Comparison of ENCODE assay signal across 1 cellular context in genomic region chr17:40071720-40072480, GRCh38.
TF ChIP-seq lines count a peak whose summit lies in the region.

No MANE protein-coding gene starts in this region.

TF ChIP-seq in HEK293, 187 proteins besides CTCF, POLR2A, EP300 and RAD21 (continued from another document and continues in another):
- TF ChIP-seq, protein P1, sequence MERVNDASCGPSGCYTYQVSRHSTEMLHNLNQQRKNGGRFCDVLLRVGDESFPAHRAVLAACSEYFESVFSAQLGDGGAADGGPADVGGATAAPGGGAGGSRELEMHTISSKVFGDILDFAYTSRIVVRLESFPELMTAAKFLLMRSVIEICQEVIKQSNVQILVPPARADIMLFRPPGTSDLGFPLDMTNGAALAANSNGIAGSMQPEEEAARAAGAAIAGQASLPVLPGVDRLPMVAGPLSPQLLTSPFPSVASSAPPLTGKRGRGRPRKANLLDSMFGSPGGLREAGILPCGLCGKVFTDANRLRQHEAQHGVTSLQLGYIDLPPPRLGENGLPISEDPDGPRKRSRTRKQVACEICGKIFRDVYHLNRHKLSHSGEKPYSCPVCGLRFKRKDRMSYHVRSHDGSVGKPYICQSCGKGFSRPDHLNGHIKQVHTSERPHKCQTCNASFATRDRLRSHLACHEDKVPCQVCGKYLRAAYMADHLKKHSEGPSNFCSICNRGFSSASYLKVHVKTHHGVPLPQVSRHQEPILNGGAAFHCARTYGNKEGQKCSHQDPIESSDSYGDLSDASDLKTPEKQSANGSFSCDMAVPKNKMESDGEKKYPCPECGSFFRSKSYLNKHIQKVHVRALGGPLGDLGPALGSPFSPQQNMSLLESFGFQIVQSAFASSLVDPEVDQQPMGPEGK (tag by site-specific recombination; IDR thresholded peaks at IDR 0.05): peak; percentile 81
- TF ChIP-seq SCRT1 (tag by site-specific recombination; IDR thresholded peaks at IDR 0.05; ENCODE audit: borderline replicate concordance) (no peak), BCL11A (tag by site-specific recombination; IDR thresholded peaks at IDR 0.05; ENCODE audit: low read depth) (peak; percentile 30; the same call in 1 of the 2 replicates), SCRT2 (tag by site-specific recombination; IDR thresholded peaks at IDR 0.05) (peak; percentile 70), ZNF473 (tag by site-specific recombination; IDR thresholded peaks at IDR 0.05) (no peak), ZFP37 (tag by site-specific recombination; IDR thresholded peaks at IDR 0.05) (no peak), ZNF16 (tag by site-specific recombination; IDR thresholded peaks at IDR 0.05; ENCODE audit: low read depth) (no peak), ZNF549 (tag by site-specific recombination; IDR thresholded peaks at IDR 0.05) (no peak), ZNF791 (tag by site-specific recombination; IDR thresholded peaks at IDR 0.05) (no peak), SP2 (tag by site-specific recombination; IDR thresholded peaks at IDR 0.05) (peak; percentile 17; the same call in 1 of the 2 replicates), ZNF776 (tag by site-specific recombination; IDR thresholded peaks at IDR 0.05; ENCODE audit: borderline replicate concordance) (no peak), OSR2 (tag by site-specific recombination; IDR thresholded peaks at IDR 0.05) (peak; percentile 72), ZBTB1 (tag by site-specific recombination; IDR thresholded peaks at IDR 0.05) (no peak), ZNF510 (tag by site-specific recombination; IDR thresholded peaks at IDR 0.05; ENCODE audit: insufficient replicate concordance) (no peak), ZNF174 (tag by site-specific recombination; IDR thresholded peaks at IDR 0.05) (no peak), IKZF3 (tag by site-specific recombination; IDR thresholded peaks at IDR 0.05) (peak; percentile 51; the same call in 1 of the 2 replicates), ZNF157 (tag by site-specific recombination; IDR thresholded peaks at IDR 0.05) (no peak), ZNF324 (tag by site-specific recombination; IDR thresholded peaks at IDR 0.05) (no peak), ZSCAN16 (tag by site-specific recombination; IDR thresholded peaks at IDR 0.05) (no peak), BCL11B (tag by site-specific recombination; IDR thresholded peaks at IDR 0.05; ENCODE audit: low read depth) (no peak), ZBTB8A (tag by site-specific recombination; IDR thresholded peaks at IDR 0.05) (no peak), FEZF1 (tag by site-specific recombination; IDR thresholded peaks at IDR 0.05) (peak; percentile 84), SP7 (tag by site-specific recombination; IDR thresholded peaks at IDR 0.05) (no peak), KLF16 (tag by site-specific recombination; IDR thresholded peaks at IDR 0.05) (0 out of 2 replicates have a peak, but pooled peaks have one; percentile 63), KLF9 (tag by site-specific recombination; IDR thresholded peaks at IDR 0.05; ENCODE audit: low read depth) (peak; percentile 58; the same call in 1 of the 2 replicates), ZNF398 (tag by site-specific recombination; IDR thresholded peaks at IDR 0.05) (peak; percentile 64), ZIC2 (tag by site-specific recombination; IDR thresholded peaks at IDR 0.05) (peak; percentile 96), KLF17 (tag by site-specific recombination; IDR thresholded peaks at IDR 0.05) (0 out of 2 replicates have a peak, but pooled peaks have one; percentile 25), ZNF416 (tag by site-specific recombination; IDR thresholded peaks at IDR 0.05) (no peak), GLI4 (tag by site-specific recombination; IDR thresholded peaks at IDR 0.05) (no peak), ZNF521 (tag by site-specific recombination; IDR thresholded peaks at IDR 0.05) (no peak), ZNF629 (tag by site-specific recombination; IDR thresholded peaks at IDR 0.05) (peak; percentile 26; the same call in 1 of the 2 replicates), ZNF37A (tag by site-specific recombination; IDR thresholded peaks at IDR 0.05) (no peak), ZNF202 (tag by site-specific recombination; IDR thresholded peaks at IDR 0.05; ENCODE audit: borderline replicate concordance) (no peak), ZBTB17 (tag by site-specific recombination; IDR thresholded peaks at IDR 0.05) (peak; percentile 57; the same call in 1 of the 2 replicates), ZNF596 (tag by site-specific recombination; IDR thresholded peaks at IDR 0.05) (no peak), ZSCAN18 (tag by site-specific recombination; IDR thresholded peaks at IDR 0.05) (0 out of 2 replicates have a peak, but pooled peaks have one; percentile 50), ZNF140 (tag by site-specific recombination; IDR thresholded peaks at IDR 0.05) (no peak), ZBTB10 (tag by site-specific recombination; IDR thresholded peaks at IDR 0.05) (peak; percentile 46; the same call in 1 of the 2 replicates), GLIS2 (tag by site-specific recombination; IDR thresholded peaks at IDR 0.05) (peak; percentile 89), ZNF335 (tag by site-specific recombination; conservative IDR thresholded peaks at IDR 0.05) (peak; percentile 60; the same call in 1 of the 2 replicates)
- TF ChIP-seq, protein P2, sequence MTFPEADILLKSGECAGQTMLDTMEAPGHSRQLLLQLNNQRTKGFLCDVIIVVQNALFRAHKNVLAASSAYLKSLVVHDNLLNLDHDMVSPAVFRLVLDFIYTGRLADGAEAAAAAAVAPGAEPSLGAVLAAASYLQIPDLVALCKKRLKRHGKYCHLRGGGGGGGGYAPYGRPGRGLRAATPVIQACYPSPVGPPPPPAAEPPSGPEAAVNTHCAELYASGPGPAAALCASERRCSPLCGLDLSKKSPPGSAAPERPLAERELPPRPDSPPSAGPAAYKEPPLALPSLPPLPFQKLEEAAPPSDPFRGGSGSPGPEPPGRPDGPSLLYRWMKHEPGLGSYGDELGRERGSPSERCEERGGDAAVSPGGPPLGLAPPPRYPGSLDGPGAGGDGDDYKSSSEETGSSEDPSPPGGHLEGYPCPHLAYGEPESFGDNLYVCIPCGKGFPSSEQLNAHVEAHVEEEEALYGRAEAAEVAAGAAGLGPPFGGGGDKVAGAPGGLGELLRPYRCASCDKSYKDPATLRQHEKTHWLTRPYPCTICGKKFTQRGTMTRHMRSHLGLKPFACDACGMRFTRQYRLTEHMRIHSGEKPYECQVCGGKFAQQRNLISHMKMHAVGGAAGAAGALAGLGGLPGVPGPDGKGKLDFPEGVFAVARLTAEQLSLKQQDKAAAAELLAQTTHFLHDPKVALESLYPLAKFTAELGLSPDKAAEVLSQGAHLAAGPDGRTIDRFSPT (tag by site-specific recombination; IDR thresholded peaks at IDR 0.05): peak; percentile 50; the same call in 1 of the 2 replicates
- TF ChIP-seq, protein P3, sequence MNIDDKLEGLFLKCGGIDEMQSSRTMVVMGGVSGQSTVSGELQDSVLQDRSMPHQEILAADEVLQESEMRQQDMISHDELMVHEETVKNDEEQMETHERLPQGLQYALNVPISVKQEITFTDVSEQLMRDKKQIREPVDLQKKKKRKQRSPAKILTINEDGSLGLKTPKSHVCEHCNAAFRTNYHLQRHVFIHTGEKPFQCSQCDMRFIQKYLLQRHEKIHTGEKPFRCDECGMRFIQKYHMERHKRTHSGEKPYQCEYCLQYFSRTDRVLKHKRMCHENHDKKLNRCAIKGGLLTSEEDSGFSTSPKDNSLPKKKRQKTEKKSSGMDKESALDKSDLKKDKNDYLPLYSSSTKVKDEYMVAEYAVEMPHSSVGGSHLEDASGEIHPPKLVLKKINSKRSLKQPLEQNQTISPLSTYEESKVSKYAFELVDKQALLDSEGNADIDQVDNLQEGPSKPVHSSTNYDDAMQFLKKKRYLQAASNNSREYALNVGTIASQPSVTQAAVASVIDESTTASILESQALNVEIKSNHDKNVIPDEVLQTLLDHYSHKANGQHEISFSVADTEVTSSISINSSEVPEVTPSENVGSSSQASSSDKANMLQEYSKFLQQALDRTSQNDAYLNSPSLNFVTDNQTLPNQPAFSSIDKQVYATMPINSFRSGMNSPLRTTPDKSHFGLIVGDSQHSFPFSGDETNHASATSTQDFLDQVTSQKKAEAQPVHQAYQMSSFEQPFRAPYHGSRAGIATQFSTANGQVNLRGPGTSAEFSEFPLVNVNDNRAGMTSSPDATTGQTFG (tag by site-specific recombination; IDR thresholded peaks at IDR 0.05; ENCODE audit: borderline replicate concordance): no peak
- TF ChIP-seq, protein P4, sequence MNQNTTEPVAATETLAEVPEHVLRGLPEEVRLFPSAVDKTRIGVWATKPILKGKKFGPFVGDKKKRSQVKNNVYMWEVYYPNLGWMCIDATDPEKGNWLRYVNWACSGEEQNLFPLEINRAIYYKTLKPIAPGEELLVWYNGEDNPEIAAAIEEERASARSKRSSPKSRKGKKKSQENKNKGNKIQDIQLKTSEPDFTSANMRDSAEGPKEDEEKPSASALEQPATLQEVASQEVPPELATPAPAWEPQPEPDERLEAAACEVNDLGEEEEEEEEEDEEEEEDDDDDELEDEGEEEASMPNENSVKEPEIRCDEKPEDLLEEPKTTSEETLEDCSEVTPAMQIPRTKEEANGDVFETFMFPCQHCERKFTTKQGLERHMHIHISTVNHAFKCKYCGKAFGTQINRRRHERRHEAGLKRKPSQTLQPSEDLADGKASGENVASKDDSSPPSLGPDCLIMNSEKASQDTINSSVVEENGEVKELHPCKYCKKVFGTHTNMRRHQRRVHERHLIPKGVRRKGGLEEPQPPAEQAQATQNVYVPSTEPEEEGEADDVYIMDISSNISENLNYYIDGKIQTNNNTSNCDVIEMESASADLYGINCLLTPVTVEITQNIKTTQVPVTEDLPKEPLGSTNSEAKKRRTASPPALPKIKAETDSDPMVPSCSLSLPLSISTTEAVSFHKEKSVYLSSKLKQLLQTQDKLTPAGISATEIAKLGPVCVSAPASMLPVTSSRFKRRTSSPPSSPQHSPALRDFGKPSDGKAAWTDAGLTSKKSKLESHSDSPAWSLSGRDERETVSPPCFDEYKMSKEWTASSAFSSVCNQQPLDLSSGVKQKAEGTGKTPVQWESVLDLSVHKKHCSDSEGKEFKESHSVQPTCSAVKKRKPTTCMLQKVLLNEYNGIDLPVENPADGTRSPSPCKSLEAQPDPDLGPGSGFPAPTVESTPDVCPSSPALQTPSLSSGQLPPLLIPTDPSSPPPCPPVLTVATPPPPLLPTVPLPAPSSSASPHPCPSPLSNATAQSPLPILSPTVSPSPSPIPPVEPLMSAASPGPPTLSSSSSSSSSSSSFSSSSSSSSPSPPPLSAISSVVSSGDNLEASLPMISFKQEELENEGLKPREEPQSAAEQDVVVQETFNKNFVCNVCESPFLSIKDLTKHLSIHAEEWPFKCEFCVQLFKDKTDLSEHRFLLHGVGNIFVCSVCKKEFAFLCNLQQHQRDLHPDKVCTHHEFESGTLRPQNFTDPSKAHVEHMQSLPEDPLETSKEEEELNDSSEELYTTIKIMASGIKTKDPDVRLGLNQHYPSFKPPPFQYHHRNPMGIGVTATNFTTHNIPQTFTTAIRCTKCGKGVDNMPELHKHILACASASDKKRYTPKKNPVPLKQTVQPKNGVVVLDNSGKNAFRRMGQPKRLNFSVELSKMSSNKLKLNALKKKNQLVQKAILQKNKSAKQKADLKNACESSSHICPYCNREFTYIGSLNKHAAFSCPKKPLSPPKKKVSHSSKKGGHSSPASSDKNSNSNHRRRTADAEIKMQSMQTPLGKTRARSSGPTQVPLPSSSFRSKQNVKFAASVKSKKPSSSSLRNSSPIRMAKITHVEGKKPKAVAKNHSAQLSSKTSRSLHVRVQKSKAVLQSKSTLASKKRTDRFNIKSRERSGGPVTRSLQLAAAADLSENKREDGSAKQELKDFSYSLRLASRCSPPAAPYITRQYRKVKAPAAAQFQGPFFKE (tag by site-specific recombination; IDR thresholded peaks at IDR 0.05; ENCODE audit: borderline replicate concordance): no peak
